In genomic region chr16:88478115-88478514, GRCh38 we compare ENCODE assay signal across 9 cellular contexts. TPM values are rescaled to one million over a fixed set of nuclear protein-coding genes. Genes with fewer than 3 reads are reported as not detected.
A peak's percentile ranks its signal among the peaks of the same experiment; 100 is the strongest.
DNase-seq lines count a peak whose midpoint lies in the region; ATAC-seq and TF ChIP-seq lines count a peak whose summit lies in the region.
"Had no signal": no experiment of that assay in that cellular context is flagged by ENCODE, and none has a peak within 500 bp of the region (broad histone marks: within the 10 kb centered on the region; RNA-seq: fewer than 3 reads in every experiment).

No MANE protein-coding gene starts in this region.

- POLR2A ChIA-PET in HEK293 (lab: Yijun Ruan, JAX), result interaction anchor here (1.3 kb wide), 1 partner anchor 10 kb away, joined by 4 read pairs; no protein-coding TSS in a partner anchor

- H3K4me3 ChIP-seq in HEK293 (ENCODE audit: low read depth, low read length), result no peak overlapping the region
- H3K4me3 ChIP-seq: sigmoid colon had no signal

- H3K36me3 Mint-ChIP-seq in T-helper 17 cell (ENCODE audit: low read depth), result no peaks in the 10 kb centered on the region
- H3K36me3 Mint-ChIP-seq in activated naive CD8-positive, alpha-beta T cell treated with anti-CD3 and anti-CD28 coated beads for 36 hours, result peaks cover 3% of the 10 kb centered on the region

- H3K4me3 Mint-ChIP-seq in T-helper 17 cell, result peak overlapping the region; percentile 62
- no peak overlapping the region for H3K4me3 Mint-ChIP-seq in activated naive CD8-positive, alpha-beta T cell treated with anti-CD3 and anti-CD28 coated beads for 36 hours

- H3K27ac Mint-ChIP-seq in T-helper 17 cell, result peak overlapping the region; percentile 83
- no peak overlapping the region for H3K27ac Mint-ChIP-seq in activated naive CD8-positive, alpha-beta T cell treated with anti-CD3 and anti-CD28 coated beads for 36 hours

- no peaks in the 10 kb centered on the region for H3K27me3 Mint-ChIP-seq in T-helper 17 cell
- no peaks in the 10 kb centered on the region for H3K27me3 Mint-ChIP-seq in activated naive CD8-positive, alpha-beta T cell treated with anti-CD3 and anti-CD28 coated beads for 36 hours

- peaks cover 36% of the 10 kb centered on the region for H3K4me1 Mint-ChIP-seq in T-helper 17 cell
- peaks cover 31% of the 10 kb centered on the region for H3K4me1 Mint-ChIP-seq in activated naive CD8-positive, alpha-beta T cell treated with anti-CD3 and anti-CD28 coated beads for 36 hours

- no peaks in the 10 kb centered on the region for H3K36me3 ChIP-seq in HEK293 (ENCODE audit: control insufficient read depth in 2 of 2, insufficient read depth in 1 of 2, low read length in 2 of 2)
- H3K36me3 ChIP-seq: sigmoid colon had no signal

- ATAC-seq in T-helper 17 cell, result peak; percentile 57
- ATAC-seq in GM18868 (IDR thresholded peaks at IDR 0.05; ENCODE audit: unreplicated experiment), result no peak
- no peak for ATAC-seq in HG03159 (IDR thresholded peaks at IDR 0.05; ENCODE audit: unreplicated experiment)

- DNase-seq in T-helper 17 cell (no peak), GM13977 (ENCODE audit: low spot score) (no peak)
- peak; percentile 47 for DNase-seq in activated naive CD8-positive, alpha-beta T cell treated with anti-CD3 and anti-CD28 coated beads for 36 hours
- DNase-seq in stimulated activated CD4-positive, alpha-beta T cell treated with anti-CD3 and anti-CD28 coated beads, Interleukin-15, amount 100 ng/mL, for 24 hours, result peak; percentile 64
- DNase-seq: NCI-H2029, sigmoid colon had no signal

- no peak overlapping the region for H3K27ac ChIP-seq in HEK293 (ENCODE audit: extremely low read depth, low read depth, low read length)
- H3K27ac ChIP-seq: sigmoid colon had no signal

- H3K9me3 ChIP-seq in HEK293 (ENCODE audit: control insufficient read depth, insufficient read depth, low read depth, low read length) (no peaks in the 10 kb centered on the region), T-helper 17 cell (ENCODE audit: control insufficient read depth, low read length, poor library complexity, severe bottlenecking) (no peaks in the 10 kb centered on the region)
- H3K9me3 ChIP-seq: sigmoid colon had no signal

- no peaks in the 10 kb centered on the region for H3K9me3 Mint-ChIP-seq in activated naive CD8-positive, alpha-beta T cell treated with anti-CD3 and anti-CD28 coated beads for 36 hours

- in situ Hi-C loops in GM13977 (cut with MboI; ENCODE audit: low pct_unique_long_range_greater_than_20kb, low sequenced_read_pairs, unreplicated experiment), result no loop called here

- CTCF ChIA-PET in HEK293 (lab: Yijun Ruan, JAX), result no interaction called here

- no peaks in the 10 kb centered on the region for H3K4me1 ChIP-seq in HEK293 (ENCODE audit: control insufficient read depth, insufficient read depth, low read length)
- H3K4me1 ChIP-seq: sigmoid colon had no signal

- TF ChIP-seq CTCF in HEK293 (tag by site-specific recombination; IDR thresholded peaks at IDR 0.05), result no peak
- no peak for TF ChIP-seq CTCF in GM13977 (IDR thresholded peaks at IDR 0.05; ENCODE audit: extremely low read depth, insufficient read depth, missing control alignments)

TF ChIP-seq in HEK293, 187 proteins besides CTCF, POLR2A, EP300 and RAD21:
- TF ChIP-seq KLF1 (tag by site-specific recombination; IDR thresholded peaks at IDR 0.05) (0 out of 2 replicates have a peak, but pooled peaks have one; percentile 19), ZNF580 (tag by site-specific recombination; IDR thresholded peaks at IDR 0.05) (no peak)
TF ChIP-seq in HEK293: peak in this region for 1.

RNA-seq across cellular contexts. Expression of gene ZFPM1, which starts 25.0 kb away (rescaled TPM):
- total RNA-seq in T-helper 17 cell, result 10 to 100 TPM; 24.6 to 29.4 TPM
- total RNA-seq in activated naive CD8-positive, alpha-beta T cell treated with anti-CD3 and anti-CD28 coated beads for 36 hours, result 1 to 10 TPM; 6.7 to 6.9 TPM

Comparison
In these comparisons a context has a peak if more than half of its experiments do, and no peak if none do; other contexts are left out.
1. DNase-seq: peak in activated naive CD8-positive, alpha-beta T cell treated with anti-CD3 and anti-CD28 coated beads for 36 hours (single experiment) and stimulated activated CD4-positive, alpha-beta T cell treated with anti-CD3 and anti-CD28 coated beads, Interleukin-15, amount 100 ng/mL, for 24 hours (single experiment); none in T-helper 17 cell (0 of 3) and GM13977 (single experiment).